16 cellular contexts compared by ENCODE assay signal in genomic region chr22:27130949-27131745, GRCh38.
"Had no signal": no experiment of that assay in that cellular context is flagged by ENCODE, and none has a peak within 500 bp of the region (broad histone marks: within the 10 kb centered on the region; RNA-seq: fewer than 3 reads in every experiment).

No MANE protein-coding gene starts in this region.

- H3K4me3 Mint-ChIP-seq: activated CD8-positive, alpha-beta T cell treated with anti-CD3 and anti-CD28 coated beads for 36 hours; activated T-cell treated with anti-CD3 and anti-CD28 coated beads, Interleukin-2, amount 50 U/mL, for 72 hours; naive thymus-derived CD8-positive, alpha-beta T cell had no signal

- H3K27ac Mint-ChIP-seq: activated CD8-positive, alpha-beta T cell treated with anti-CD3 and anti-CD28 coated beads for 36 hours; activated T-cell treated with anti-CD3 and anti-CD28 coated beads, Interleukin-2, amount 50 U/mL, for 72 hours; naive thymus-derived CD8-positive, alpha-beta T cell had no signal

- H3K27ac ChIP-seq: dorsolateral prefrontal cortex, stomach, WERI-Rb-1 had no signal

- H3K9me3 ChIP-seq: mucosa of descending colon, stomach had no signal

- H3K4me3 ChIP-seq: dorsolateral prefrontal cortex, mucosa of descending colon, stomach had no signal

- DNase-seq: activated CD4-positive, alpha-beta T cell treated with anti-CD3 and anti-CD28 coated beads for 4 hours; activated CD8-positive, alpha-beta memory T cell treated with anti-CD3 and anti-CD28 coated beads, Interleukin-2, amount 50 U/mL, for 4 hours; activated CD8-positive, alpha-beta T cell treated with anti-CD3 and anti-CD28 coated beads for 36 hours; activated gamma-delta T cell treated with Interleukin-2 at 50 U/mL for 16 hours; activated T-cell treated with anti-CD3 and anti-CD28 coated beads, Interleukin-2, amount 50 U/mL, for 72 hours; dorsolateral prefrontal cortex; hypothalamus; left colon; mucosa of descending colon; naive thymus-derived CD8-positive, alpha-beta T cell; nucleus accumbens; right cardiac atrium; small intestine; stomach; WERI-Rb-1 had no signal

- H3K36me3 Mint-ChIP-seq: naive thymus-derived CD8-positive, alpha-beta T cell had no signal

- H3K9me3 Mint-ChIP-seq: activated CD8-positive, alpha-beta T cell treated with anti-CD3 and anti-CD28 coated beads for 36 hours; naive thymus-derived CD8-positive, alpha-beta T cell had no signal

- FAIRE-seq: small intestine had no signal

- ATAC-seq: activated CD8-positive, alpha-beta T cell treated with anti-CD3 and anti-CD28 coated beads for 36 hours; activated T-cell treated with anti-CD3 and anti-CD28 coated beads, Interleukin-2, amount 50 U/mL, for 72 hours; esophagus mucosa; left colon; mucosa of descending colon; naive thymus-derived CD8-positive, alpha-beta T cell; right cardiac atrium had no signal

- H3K36me3 ChIP-seq: stomach, WERI-Rb-1 had no signal
